In genomic region chr3:129425619-129426018, GRCh38 we compare ENCODE assay signal across 16 cellular contexts. TPM values are rescaled to one million over a fixed set of nuclear protein-coding genes. Genes with fewer than 3 reads are reported as not detected.
"Had no signal": no experiment of that assay in that cellular context is flagged by ENCODE, and none has a peak within 500 bp of the region (broad histone marks: within the 10 kb centered on the region; RNA-seq: fewer than 3 reads in every experiment).

No MANE protein-coding gene starts in this region.

- H3K4me3 ChIP-seq: left ventricle myocardium inferior, skin epidermis, suprapubic skin, upper lobe of left lung had no signal

- H3K27ac ChIP-seq: left ventricle myocardium inferior, skin epidermis, suprapubic skin, upper lobe of left lung had no signal

- H3K9me3 ChIP-seq: left ventricle myocardium inferior, suprapubic skin, upper lobe of left lung had no signal

- H3K27ac Mint-ChIP-seq: activated naive CD8-positive, alpha-beta T cell; natural killer cell treated with Interleukin-12 subunit alpha and Interleukin-12 subunit beta and Interleukin-15 and Interleukin-18, amount 100 ng/mL, for 72 hours; progenitor cell of endocrine pancreas had no signal

- H3K9me3 Mint-ChIP-seq: natural killer cell treated with Interleukin-12 subunit alpha and Interleukin-12 subunit beta and Interleukin-15 and Interleukin-18, amount 100 ng/mL, for 72 hours had no signal

- ATAC-seq: activated CD4-positive, CD25-positive, alpha-beta regulatory T cell treated with anti-CD3 and anti-CD28 coated beads, Interleukin-2, amount 50 U/mL, for 24 hours; natural killer cell treated with Interleukin-12 subunit alpha and Interleukin-12 subunit beta and Interleukin-15 and Interleukin-18, amount 100 ng/mL, for 72 hours; right cardiac atrium had no signal

- H3K27me3 Mint-ChIP-seq: activated naive CD8-positive, alpha-beta T cell had no signal

- DNase-seq: activated CD4-positive, alpha-beta T cell treated with anti-CD3 and anti-CD28 coated beads, Interleukin-2, amount 50 U/mL, for 4 hours; activated T-cell treated with anti-CD3 and anti-CD28 coated beads, Interleukin-2, amount 50 U/mL, for 1 hour; amniotic stem cell; erythroblast; left ventricle myocardium inferior; mesendoderm; right cardiac atrium; stimulated activated CD4-positive, alpha-beta T cell treated with anti-CD3 and anti-CD28 coated beads, Interleukin-4, amount 100 ng/mL, for 24 hours; stimulated activated naive CD4-positive, alpha-beta T cell; upper lobe of left lung had no signal

- H3K27me3 ChIP-seq: suprapubic skin, upper lobe of left lung had no signal

- H3K4me3 Mint-ChIP-seq: activated naive CD8-positive, alpha-beta T cell; natural killer cell treated with Interleukin-12 subunit alpha and Interleukin-12 subunit beta and Interleukin-15 and Interleukin-18, amount 100 ng/mL, for 72 hours had no signal

RNA-seq across cellular contexts. Expression of gene EFCAB12, which starts 2.8 kb away (rescaled TPM):
- total RNA-seq: left ventricle myocardium inferior had no signal
